ENCODE assay signal across 1 cellular context in genomic region chr22:31099841-31100761, GRCh38.
TF ChIP-seq lines count a peak whose summit lies in the region.

No MANE protein-coding gene starts in this region.

TF ChIP-seq in endothelial cell of umbilical vein, 7 proteins besides CTCF, POLR2A, EP300 and RAD21:
- TF ChIP-seq, protein P1, sequence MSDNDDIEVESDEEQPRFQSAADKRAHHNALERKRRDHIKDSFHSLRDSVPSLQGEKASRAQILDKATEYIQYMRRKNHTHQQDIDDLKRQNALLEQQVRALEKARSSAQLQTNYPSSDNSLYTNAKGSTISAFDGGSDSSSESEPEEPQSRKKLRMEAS (IDR thresholded peaks at IDR 0.05; ENCODE audit: insufficient read depth, insufficient read length) = no peak
- peak; percentile 17 for TF ChIP-seq POLR2AphosphoS5 (IDR thresholded peaks at IDR 0.05; ENCODE audit: insufficient read depth, low read depth, low read length)
